ENCODE assay signal across 27 cellular contexts in genomic region chr5:34858798-34859197, GRCh38. TPM values are rescaled to one million over a fixed set of nuclear protein-coding genes. Genes with fewer than 3 reads are reported as not detected.
A peak's percentile ranks its signal among the peaks of the same experiment; 100 is the strongest.
DNase-seq lines count a peak whose midpoint lies in the region; ATAC-seq and TF ChIP-seq lines count a peak whose summit lies in the region.
"Had no signal": no experiment of that assay in that cellular context is flagged by ENCODE, and none has a peak within 500 bp of the region (broad histone marks: within the 10 kb centered on the region; RNA-seq: fewer than 3 reads in every experiment).

No MANE protein-coding gene starts in this region.

- intact Hi-C loops in heart right ventricle (cut with DNase I), result no loop called here
- intact Hi-C loops in esophagus muscularis mucosa (cut with DNase I), result no loop called here

- no peak for ATAC-seq in heart right ventricle
- ATAC-seq: natural killer cell; Panc1; stimulated activated naive B cell treated with anti-CD40 and anti-IgM and Interleukin-4, amounts not matched to agents 10 μg/mL and 1 μg/mL and 100 μg/mL, for 72 hours had no signal

- no peaks in the 10 kb centered on the region for H3K36me3 ChIP-seq in heart right ventricle
- no peaks in the 10 kb centered on the region for H3K36me3 ChIP-seq in esophagus muscularis mucosa
- H3K36me3 ChIP-seq: BLaER1, uterus had no signal

- peaks cover 0 to 10% (median 0%) of the 10 kb centered on the region in 9 donors for H3K4me1 ChIP-seq in heart right ventricle
- no peaks in the 10 kb centered on the region for H3K4me1 ChIP-seq in esophagus muscularis mucosa
- H3K4me1 ChIP-seq: uterus had no signal

- no peak overlapping the region for H3K27ac ChIP-seq in heart right ventricle
- no peak overlapping the region for H3K27ac ChIP-seq in esophagus muscularis mucosa (replicated peaks in 1 of 4)
- H3K27ac ChIP-seq: BLaER1, HL-60, uterus had no signal

- TF ChIP-seq CTCF in heart right ventricle (IDR thresholded peaks at IDR 0.05) (no peak), esophagus muscularis mucosa (IDR thresholded peaks at IDR 0.05) (no peak)

- DNase-seq in GM03348 (ENCODE audit: low spot score), result peak; percentile 64
- peak; percentile 25 for DNase-seq in NCI-H69 (lab: John Stamatoyannopoulos, UW)
- peak; percentile 15 for DNase-seq in fibroblast of peridontal ligament (ENCODE audit: extremely low read depth)
- peak; percentile 39 for DNase-seq in stromal cell of bone marrow (ENCODE audit: low read depth)
- no peak for DNase-seq in heart right ventricle
- DNase-seq in NCI-H1436 (lab: John Stamatoyannopoulos, UW), result no peak
- DNase-seq in esophagus muscularis mucosa (ENCODE audit: extremely low spot score), result no peak
- DNase-seq: activated CD4-positive, alpha-beta memory T cell treated with anti-CD3 and anti-CD28 coated beads, Interleukin-2, amount 10 ng/mL, durations not matched to agents 7 days and 5 days; activated CD8-positive, alpha-beta memory T cell treated with anti-CD3 and anti-CD28 coated beads, Interleukin-2, amount 50 U/mL, for 4 hours; DMS153; H9; Karpas-422; natural killer cell; NCI-H1417; NCI-H2081; NCI-H226; NCI-H748 treated with DMSO at 0.1 percent for 48 hours; SHP77; stimulated activated naive B cell treated with anti-CD40 and anti-IgM and Interleukin-4, amounts not matched to agents 10 μg/mL and 1 μg/mL and 100 μg/mL, for 72 hours; uterus had no signal

- H3K27me3 ChIP-seq in heart right ventricle (no peaks in the 10 kb centered on the region), esophagus muscularis mucosa (no peaks in the 10 kb centered on the region)
- H3K27me3 ChIP-seq: BLaER1, uterus had no signal

- TF ChIP-seq EP300 in esophagus muscularis mucosa (IDR thresholded peaks at IDR 0.05), result no peak

- no peak for TF ChIP-seq POLR2A in esophagus muscularis mucosa (IDR thresholded peaks at IDR 0.05; ENCODE audit: low read depth)

- no peak overlapping the region for H3K4me3 ChIP-seq in heart right ventricle
- no peak overlapping the region for H3K4me3 ChIP-seq in esophagus muscularis mucosa
- H3K4me3 ChIP-seq: BLaER1, uterus had no signal

- no peaks in the 10 kb centered on the region for H3K9me3 ChIP-seq in heart right ventricle
- no peaks in the 10 kb centered on the region for H3K9me3 ChIP-seq in esophagus muscularis mucosa
- H3K9me3 ChIP-seq: BLaER1, uterus had no signal

- WGBS in heart right ventricle, 2 donors, result 70 to 82% methylated on average over 2 of the region's 2 CpGs
- 70% methylated on average over 2 of the region's 2 CpGs for WGBS in esophagus muscularis mucosa

RNA-seq across cellular contexts. Expression of gene TTC23L, which starts 19.8 kb away (rescaled TPM):
- under 1 TPM in 1 of 10 donors, not detected in 9; 0.66 TPM for total RNA-seq in heart right ventricle
- polyA plus RNA-seq in heart right ventricle, result under 1 TPM in 1 of 2 donors, not detected in 1; 0.12 TPM
- not detected for total RNA-seq in esophagus muscularis mucosa
- total RNA-seq: activated CD4-positive, alpha-beta memory T cell treated with anti-CD3 and anti-CD28 coated beads, Interleukin-2, amount 10 ng/mL, durations not matched to agents 7 days and 5 days; activated T-helper 1 cell treated with anti-CD3 and anti-CD28 coated beads, Interleukin-12 subunit alpha, Interleukin-12 subunit beta, Interleukin-2, Interleukin-4 antibody, amounts not matched to agents 30 ng/mL and 10 ng/mL and 1 ng/mL, durations not matched to agents 14 hours and 24 hours and 36 hours; endothelial cell of umbilical vein; omental fat pad; T-helper 2 cell treated with Interferon-gamma antibody and Interleukin-4, amounts not matched to agents 100 ng/mL and 5 ng/mL, for 36 hours had no signal
- polyA plus RNA-seq: endothelial cell of umbilical vein had no signal

RNA-seq across cellular contexts. Expression of gene RAD1, which starts 56.5 kb away (rescaled TPM):
- total RNA-seq in heart right ventricle (10 to 100 TPM; 18.9 to 27.5 (median 23.9) TPM), esophagus muscularis mucosa (10 to 100 TPM; 22.5 to 62.1 (median 39.6) TPM)
- 10 to 100 TPM; 13.3 to 13.5 TPM for polyA plus RNA-seq in heart right ventricle

RNA-seq across cellular contexts. Expression of gene BRIX1, which starts 56.7 kb away (rescaled TPM):
- total RNA-seq in heart right ventricle (10 to 100 TPM in 9 of 10 donors, 1 to 10 TPM in 1; 9.5 to 17.2 (median 14.9) TPM), esophagus muscularis mucosa (10 to 100 TPM; 18.4 to 31.8 (median 19.8) TPM)
- polyA plus RNA-seq in heart right ventricle, result 10 to 100 TPM; 12.0 to 15.3 TPM

Comparison
In these comparisons a context has a peak if more than half of its experiments do, and no peak if none do; other contexts are left out.
1. DNase-seq: peak in GM03348 (single experiment), NCI-H69 (single experiment), fibroblast of peridontal ligament (single experiment) and stromal cell of bone marrow (single experiment); none in heart right ventricle (0 of 2), NCI-H1436 (single experiment) and esophagus muscularis mucosa (single experiment).